ENCODE assay signal across 22 cellular contexts in genomic region chr11:3953327-3953726, GRCh38.
DNase-seq lines count a peak whose midpoint lies in the region; ATAC-seq lines count a peak whose summit lies in the region.
"Had no signal": no experiment of that assay in that cellular context is flagged by ENCODE, and none has a peak within 500 bp of the region (broad histone marks: within the 10 kb centered on the region; RNA-seq: fewer than 3 reads in every experiment).

No MANE protein-coding gene starts in this region.

- H3K9me3 Mint-ChIP-seq in activated CD4-positive, alpha-beta T cell treated with anti-CD3 and anti-CD28 coated beads, Interleukin-2, amount 10 ng/mL, durations not matched to agents 7 days and 5 days = peaks cover 2% of the 10 kb centered on the region
- H3K9me3 Mint-ChIP-seq in activated naive CD4-positive, alpha-beta T cell treated with anti-CD3 and anti-CD28 coated beads, Interleukin-2, amount 50 U/mL, for 72 hours = peaks cover 0 to 3% of the 10 kb centered on the region in 2 donors
- peaks cover 9% of the 10 kb centered on the region for H3K9me3 Mint-ChIP-seq in natural killer cell treated with Interleukin-12 subunit alpha and Interleukin-12 subunit beta and Interleukin-15 and Interleukin-18, amount 100 ng/mL, for 72 hours

- H3K4me1 Mint-ChIP-seq in activated CD4-positive, alpha-beta T cell treated with anti-CD3 and anti-CD28 coated beads, Interleukin-2, amount 10 ng/mL, durations not matched to agents 7 days and 5 days = peaks cover 86% of the 10 kb centered on the region
- H3K4me1 Mint-ChIP-seq in natural killer cell treated with Interleukin-12 subunit alpha and Interleukin-12 subunit beta and Interleukin-15 and Interleukin-18, amount 100 ng/mL, for 72 hours (ENCODE audit: low read depth in 2 of 2) = peaks cover 75 to 83% of the 10 kb centered on the region in 2 donors

- H3K36me3 Mint-ChIP-seq in activated CD4-positive, alpha-beta T cell treated with anti-CD3 and anti-CD28 coated beads, Interleukin-2, amount 10 ng/mL, durations not matched to agents 7 days and 5 days (ENCODE audit: low read depth) = peaks cover 61% of the 10 kb centered on the region
- peaks cover 0 to 23% of the 10 kb centered on the region in 2 donors for H3K36me3 Mint-ChIP-seq in activated naive CD4-positive, alpha-beta T cell treated with anti-CD3 and anti-CD28 coated beads, Interleukin-2, amount 50 U/mL, for 72 hours
- H3K36me3 Mint-ChIP-seq in natural killer cell treated with Interleukin-12 subunit alpha and Interleukin-12 subunit beta and Interleukin-15 and Interleukin-18, amount 100 ng/mL, for 72 hours = peaks cover 6% of the 10 kb centered on the region

- peak; percentile 18 for DNase-seq in activated CD4-positive, alpha-beta T cell treated with anti-CD3 and anti-CD28 coated beads, Interleukin-2, amount 10 ng/mL, durations not matched to agents 7 days and 5 days
- DNase-seq in activated CD4-positive, alpha-beta T cell treated with anti-CD3 and anti-CD28 coated beads for 4 hours = no peak
- DNase-seq in activated naive CD4-positive, alpha-beta T cell treated with anti-CD3 and anti-CD28 coated beads, Interleukin-2, amount 50 U/mL, for 72 hours (ENCODE audit: low spot score in 2 of 2) = no peak
- no peak for DNase-seq in natural killer cell treated with Interleukin-12 subunit alpha and Interleukin-12 subunit beta and Interleukin-15 and Interleukin-18, amount 100 ng/mL, for 72 hours (ENCODE audit: low spot score)
- DNase-seq in NCI-H524 (lab: John Stamatoyannopoulos, UW) = no peak
- DNase-seq in stimulated activated CD4-positive, alpha-beta T cell treated with anti-CD3 and anti-CD28 coated beads, Interleukin-4, amount 100 ng/mL, for 4 hours = no peak
- DNase-seq: activated T-cell treated with anti-CD3 and anti-CD28 coated beads, Interleukin-2, amount 50 U/mL, for 48 hours; amniotic stem cell; colonic mucosa; EL; Kasumi-1; kidney glomerular epithelial cell; mammary epithelial cell; NCI-H187; NCI-H748 treated with DMSO at 0.1 percent for 48 hours; nucleus accumbens; stimulated activated CD4-positive, alpha-beta T cell treated with anti-CD3 and anti-CD28 coated beads, Interleukin-2, amount 100 ng/mL, for 24 hours; stimulated activated naive CD4-positive, alpha-beta T cell treated with Interleukin-2 at 50 U/mL for 16 hours; tibial artery had no signal

- POLR2A ChIA-PET in activated CD4-positive, alpha-beta T cell treated with anti-CD3 and anti-CD28 coated beads, Interleukin-2, amount 10 ng/mL, durations not matched to agents 7 days and 5 days (lab: Charles Lee) = no interaction called here

- no peaks in the 10 kb centered on the region for H3K9me3 ChIP-seq in KOPT-K1 (ENCODE audit: insufficient read depth, low read length, poor library complexity, severe bottlenecking)
- H3K9me3 ChIP-seq: breast epithelium, colonic mucosa, tibial artery had no signal

- no peak overlapping the region for H3K4me3 Mint-ChIP-seq in activated CD4-positive, alpha-beta T cell treated with anti-CD3 and anti-CD28 coated beads, Interleukin-2, amount 10 ng/mL, durations not matched to agents 7 days and 5 days
- H3K4me3 Mint-ChIP-seq in natural killer cell treated with Interleukin-12 subunit alpha and Interleukin-12 subunit beta and Interleukin-15 and Interleukin-18, amount 100 ng/mL, for 72 hours = peak overlapping the region; percentile 86

- peak overlapping the region; percentile 95 for H3K27ac ChIP-seq in KOPT-K1 (ENCODE audit: low read depth, low read length, poor library complexity, severe bottlenecking)
- H3K27ac ChIP-seq: breast epithelium, colonic mucosa, tibial artery had no signal

- CTCF ChIA-PET in activated CD4-positive, alpha-beta T cell treated with anti-CD3 and anti-CD28 coated beads, Interleukin-2, amount 10 ng/mL, durations not matched to agents 7 days and 5 days (lab: Charles Lee) = no interaction called here

- H3K27me3 Mint-ChIP-seq in activated CD4-positive, alpha-beta T cell treated with anti-CD3 and anti-CD28 coated beads, Interleukin-2, amount 10 ng/mL, durations not matched to agents 7 days and 5 days = no peaks in the 10 kb centered on the region
- no peaks in the 10 kb centered on the region for H3K27me3 Mint-ChIP-seq in natural killer cell treated with Interleukin-12 subunit alpha and Interleukin-12 subunit beta and Interleukin-15 and Interleukin-18, amount 100 ng/mL, for 72 hours

- no peak for ATAC-seq in activated naive CD4-positive, alpha-beta T cell treated with anti-CD3 and anti-CD28 coated beads, Interleukin-2, amount 50 U/mL, for 72 hours
- ATAC-seq in natural killer cell treated with Interleukin-12 subunit alpha and Interleukin-12 subunit beta and Interleukin-15 and Interleukin-18, amount 100 ng/mL, for 72 hours = no peak
- ATAC-seq in HG03342 (IDR thresholded peaks at IDR 0.05; ENCODE audit: unreplicated experiment) = no peak

- H3K36me3 ChIP-seq in KOPT-K1 (ENCODE audit: insufficient read depth, low read length) = no peaks in the 10 kb centered on the region
- H3K36me3 ChIP-seq: breast epithelium, colonic mucosa, tibial artery had no signal

- peak overlapping the region; percentile 54 for H3K27ac Mint-ChIP-seq in activated CD4-positive, alpha-beta T cell treated with anti-CD3 and anti-CD28 coated beads, Interleukin-2, amount 10 ng/mL, durations not matched to agents 7 days and 5 days
- H3K27ac Mint-ChIP-seq in activated naive CD4-positive, alpha-beta T cell treated with anti-CD3 and anti-CD28 coated beads, Interleukin-2, amount 50 U/mL, for 72 hours = peak overlapping the region; percentile 73 to 93
- peak overlapping the region; percentile 95 to 98 for H3K27ac Mint-ChIP-seq in natural killer cell treated with Interleukin-12 subunit alpha and Interleukin-12 subunit beta and Interleukin-15 and Interleukin-18, amount 100 ng/mL, for 72 hours
